ENCODE assay signal across 15 cellular contexts in the genomic region with DNA sequence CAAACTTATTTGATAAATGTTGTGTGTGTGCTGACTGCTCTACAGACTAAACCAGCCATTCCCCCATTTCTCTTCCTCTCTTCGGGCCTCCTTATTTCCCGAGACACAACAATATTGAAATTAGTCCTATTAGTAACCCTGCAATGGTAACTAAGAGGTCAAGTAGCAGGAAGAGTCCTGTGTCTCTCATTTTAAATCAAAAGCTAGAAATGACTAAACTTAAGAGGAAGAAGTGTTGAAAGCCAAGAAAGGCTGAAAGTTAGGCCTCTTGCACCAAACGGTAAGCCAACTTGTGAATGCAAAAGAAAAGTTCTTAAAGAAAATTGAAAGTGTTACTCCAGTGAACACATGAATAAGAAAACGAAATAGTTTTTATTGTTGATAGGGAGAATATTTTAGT.
A peak's percentile ranks its signal among the peaks of the same experiment; 100 is the strongest.
DNase-seq lines count a peak whose midpoint lies in the region; ATAC-seq and TF ChIP-seq lines count a peak whose summit lies in the region.
"Had no signal": no experiment of that assay in that cellular context is flagged by ENCODE, and none has a peak within 500 bp of the region (broad histone marks: within the 10 kb centered on the region; RNA-seq: fewer than 3 reads in every experiment).

No MANE protein-coding gene starts in this region.

- H3K36me3 ChIP-seq in BE2C = no peaks in the 10 kb centered on the region

- DNase-seq in GM12865 (ENCODE audit: low read depth) (peak; percentile 26), BE2C (no peak), dermis blood vessel endothelial cell (no peak), GDM1 (lab: John Stamatoyannopoulos, UW) (no peak)
- DNase-seq in activated T-cell treated with anti-CD3 and anti-CD28 coated beads, Interleukin-2, amount 50 U/mL, for 48 hours = no peak
- DNase-seq: Calu3; CD4-positive, alpha-beta T cell; DMS53; NCI-H187; NCI-H446; NCI-H774; PC-3 had no signal

- no peak for TF ChIP-seq CTCF in GM12865 (IDR thresholded peaks at IDR 0.05; ENCODE audit: insufficient read depth, low read depth, low read length, missing control alignments)
- TF ChIP-seq CTCF in BE2C (IDR thresholded peaks at IDR 0.05; ENCODE audit: low read depth, low read length) = no peak

- no peaks in the 10 kb centered on the region for H3K27me3 ChIP-seq in BE2C

- ATAC-seq in GM19035 (IDR thresholded peaks at IDR 0.05; ENCODE audit: unreplicated experiment) = peak; percentile 68
- ATAC-seq in HG02798 (IDR thresholded peaks at IDR 0.05; ENCODE audit: poor library complexity, unreplicated experiment) = peak; percentile 82
- peak; percentile 91 for ATAC-seq in HG03432 (IDR thresholded peaks at IDR 0.05; ENCODE audit: unreplicated experiment)
- ATAC-seq: PC-3 had no signal

- H3K9me3 ChIP-seq in BE2C = no peaks in the 10 kb centered on the region

- H3K4me1 ChIP-seq in BE2C = 0 out of 2 replicates have a peak, but pooled peaks cover 4% of the 10 kb centered on the region

- H3K4me3 ChIP-seq in GM12865 (ENCODE audit: low read depth, low read length) = no peak overlapping the region
- no peak overlapping the region for H3K4me3 ChIP-seq in BE2C (ENCODE audit: low read depth, low read length)
